Comparison of ENCODE assay signal across 23 cellular contexts in genomic region chr17:77133087-77133633, GRCh38. TPM values are rescaled to one million over a fixed set of nuclear protein-coding genes. Genes with fewer than 3 reads are reported as not detected.
DNase-seq lines count a peak whose midpoint lies in the region; ATAC-seq and TF ChIP-seq lines count a peak whose summit lies in the region.
"Had no signal": no experiment of that assay in that cellular context is flagged by ENCODE, and none has a peak within 500 bp of the region (broad histone marks: within the 10 kb centered on the region; RNA-seq: fewer than 3 reads in every experiment).

No MANE protein-coding gene starts in this region.

- H3K9me2 ChIP-seq in SK-N-SH (no peaks in the 10 kb centered on the region), PC-9 (ENCODE audit: insufficient read depth) (no peaks in the 10 kb centered on the region)

- H3K23ac ChIP-seq in neuronal stem cell (ENCODE audit: low read depth, low read length, poor library complexity), result no peak overlapping the region

- H3K4me2 ChIP-seq in SK-N-SH (peak overlapping the region; percentile 40; the same call in 1 of the 2 replicates), PC-9 (peak overlapping the region; percentile 49; the same call in 1 of the 2 replicates), mammary epithelial cell (ENCODE audit: insufficient read depth, low read depth, low read length) (peak overlapping the region; percentile 30), neuronal stem cell (ENCODE audit: insufficient read depth, low read length, poor library complexity, severe bottlenecking) (no peak overlapping the region)

- no peaks in the 10 kb centered on the region for H4K20me1 ChIP-seq in SK-N-SH (ENCODE audit: insufficient read depth)
- no peaks in the 10 kb centered on the region for H4K20me1 ChIP-seq in PC-9 (ENCODE audit: insufficient read depth)
- no peaks in the 10 kb centered on the region for H4K20me1 ChIP-seq in mammary epithelial cell (ENCODE audit: insufficient read depth, low read length)

- H3K79me1 ChIP-seq in neuronal stem cell (ENCODE audit: low read depth, low read length), result no peaks in the 10 kb centered on the region

- H3K27me3 ChIP-seq in SK-N-SH (ENCODE audit: insufficient read depth), result no peaks in the 10 kb centered on the region
- H3K27me3 ChIP-seq in PC-9 (ENCODE audit: insufficient read depth, low read depth), result no peaks in the 10 kb centered on the region
- no peaks in the 10 kb centered on the region for H3K27me3 ChIP-seq in mammary epithelial cell (ENCODE audit: insufficient read depth, low read length)
- no peaks in the 10 kb centered on the region for H3K27me3 ChIP-seq in neuronal stem cell (ENCODE audit: control insufficient read depth in 3 of 3, insufficient read depth in 3 of 3, low read depth in 1 of 3, low read length in 3 of 3)
- H3K27me3 ChIP-seq: body of pancreas had no signal

- H3K9ac ChIP-seq in SK-N-SH, result no peak overlapping the region
- H3K9ac ChIP-seq in mammary epithelial cell (ENCODE audit: insufficient read depth, low read length), result peak overlapping the region; percentile 58
- H3K9ac ChIP-seq in neuronal stem cell (ENCODE audit: low read depth, low read length, poor library complexity), result no peak overlapping the region

- peak overlapping the region; percentile 63 for H2AK5ac ChIP-seq in neuronal stem cell (ENCODE audit: low read depth, low read length)

- CTCF ChIA-PET in SK-N-SH (lab: Yijun Ruan, JAX) (interaction anchor here (0.8 to 1.7 kb wide), 4 partner anchors 45 to 75 kb away, joined by 3 to 4 read pairs (median 3); no protein-coding TSS in a partner anchor), PC-9 (lab: Charles Lee) (no interaction called here), mammary epithelial cell (lab: Charles Lee; ENCODE audit: low non-redundant PET) (no interaction called here)

- no peaks in the 10 kb centered on the region for H3K36me3 ChIP-seq in SK-N-SH (replicated peaks in 1 of 2; ENCODE audit: control insufficient read depth in 1 of 2, insufficient read depth in 2 of 2, low read length in 1 of 2)
- H3K36me3 ChIP-seq in PC-9 (ENCODE audit: low read depth), result no peaks in the 10 kb centered on the region
- H3K36me3 ChIP-seq in mammary epithelial cell (ENCODE audit: insufficient read depth, low read length), result no peaks in the 10 kb centered on the region
- no peaks in the 10 kb centered on the region for H3K36me3 ChIP-seq in neuronal stem cell (replicated peaks in 1 of 2; ENCODE audit: control insufficient read depth in 2 of 2, insufficient read depth in 2 of 2, low read length in 2 of 2)
- H3K36me3 ChIP-seq: thoracic aorta had no signal

- H2BK12ac ChIP-seq in neuronal stem cell (ENCODE audit: low read length), result no peak overlapping the region

- no peak for DNase-seq in SK-N-SH
- DNase-seq in PC-9, result no peak
- DNase-seq in mammary epithelial cell, result no peak
- DNase-seq in neuronal stem cell (ENCODE audit: low spot score), result no peak
- no peak for DNase-seq in DMS79 (lab: John Stamatoyannopoulos, UW)
- no peak for DNase-seq in stimulated activated CD4-positive, alpha-beta T cell treated with anti-CD3 and anti-CD28 coated beads, Interleukin-4, amount 100 ng/mL, for 1 hour
- no peak for DNase-seq in stimulated activated naive CD4-positive, alpha-beta T cell treated with Interleukin-2 at 50 U/mL for 16 hours (lab: John Stamatoyannopoulos, UW)
- DNase-seq: activated CD4-positive, alpha-beta T cell treated with anti-CD3 and anti-CD28 coated beads, Interleukin-2, amount 50 U/mL, for 48 hours; activated naive CD4-positive, alpha-beta T cell treated with anti-CD3 and anti-CD28 coated beads for 36 hours; body of pancreas; CD4-positive, CD25-positive, alpha-beta regulatory T cell; islet precursor cell; NCI-H2107; NCI-H345; retina; small intestine; stimulated activated naive CD8-positive, alpha-beta T cell treated with anti-CD3 and anti-CD28 coated beads, Interleukin-15, Interleukin-2, amounts not matched to agents 100 U/mL and 50 U/mL, for 24 hours; T-helper 1 cell had no signal

- H3K9me3 ChIP-seq in SK-N-SH (no peaks in the 10 kb centered on the region), PC-9 (ENCODE audit: insufficient read depth, low read depth) (no peaks in the 10 kb centered on the region), mammary epithelial cell (replicated peaks; ENCODE audit: insufficient read depth, low read length) (peaks cover 11% of the 10 kb centered on the region), neuronal stem cell (replicated peaks in 1 of 2; ENCODE audit: control insufficient read depth in 2 of 2, insufficient read depth in 1 of 2, low read depth in 1 of 2, low read length in 2 of 2) (peaks cover 3 to 12% of the 10 kb centered on the region in 2 donors)
- H3K9me3 ChIP-seq: body of pancreas, thoracic aorta had no signal

- BruUV-seq in PC-9 (replicated peaks; lab: Mats Ljungman, UMichigan) (no TSS peak), mammary epithelial cell (replicated peaks; lab: Mats Ljungman, UMichigan) (no TSS peak)

- H3K4me1 ChIP-seq in SK-N-SH (ENCODE audit: control insufficient read depth in 1 of 2, insufficient read depth in 2 of 2, low read depth in 1 of 2, low read length in 1 of 2) (peaks cover 13 to 15% of the 10 kb centered on the region in 2 experiments; a peak in 2 of 4 replicates), PC-9 (replicated peaks; ENCODE audit: insufficient read depth) (peaks cover 27% of the 10 kb centered on the region), mammary epithelial cell (ENCODE audit: insufficient read depth, low read length) (peaks cover 42% of the 10 kb centered on the region), neuronal stem cell (ENCODE audit: control insufficient read depth in 2 of 2, insufficient read depth in 1 of 2, low read depth in 1 of 2, low read length in 2 of 2) (peaks cover 10% of the 10 kb centered on the region in 2 donors)

- H2AFZ ChIP-seq in SK-N-SH (ENCODE audit: low read depth), result no peak overlapping the region
- H2AFZ ChIP-seq in PC-9, result no peak overlapping the region
- H2AFZ ChIP-seq in mammary epithelial cell (ENCODE audit: low read depth, low read length), result no peak overlapping the region
- H2AFZ ChIP-seq in neuronal stem cell (ENCODE audit: low read length), result no peak overlapping the region

- TF ChIP-seq CTCF in SK-N-SH (IDR thresholded peaks at IDR 0.05) (no peak), PC-9 (conservative IDR thresholded peaks at IDR 0.05) (no peak), mammary epithelial cell (conservative IDR thresholded peaks at IDR 0.05 in 1 of 2, IDR thresholded peaks at IDR 0.05 in 1 of 2; ENCODE audit: extremely low read depth in 1 of 2, insufficient read depth in 1 of 2, low read depth in 1 of 2, low read length in 2 of 2) (no peak)

- H3K14ac ChIP-seq in neuronal stem cell (ENCODE audit: low read length), result no peak overlapping the region

- H3K79me2 ChIP-seq in SK-N-SH (ENCODE audit: insufficient read depth) (no peaks in the 10 kb centered on the region), PC-9 (ENCODE audit: low read depth) (no peaks in the 10 kb centered on the region), mammary epithelial cell (ENCODE audit: insufficient read depth, low read length) (no peaks in the 10 kb centered on the region)

- H3K27ac ChIP-seq in SK-N-SH (ENCODE audit: low read depth in 2 of 2, low read length in 1 of 2) (0 out of 4 replicates have a peak overlapping the region, but pooled peaks of 1 of the 2 experiments have one; percentile 8), PC-9 (peak overlapping the region; percentile 67), mammary epithelial cell (ENCODE audit: insufficient read depth, low read depth, low read length) (peak overlapping the region; percentile 84), neuronal stem cell (replicated peaks; ENCODE audit: low read length) (no peak overlapping the region)
- H3K27ac ChIP-seq: 22Rv1, thoracic aorta had no signal

- intact Hi-C loops in PC-9 (cut with micrococcal nuclease; ENCODE audit: unreplicated experiment), result no loop called here
- intact Hi-C loops in mammary epithelial cell (cut with micrococcal nuclease), result no loop called here

- no peak overlapping the region for H3K4me3 ChIP-seq in SK-N-SH (ENCODE audit: low read depth in 2 of 2, low read length in 1 of 2)
- no peak overlapping the region for H3K4me3 ChIP-seq in PC-9
- no peak overlapping the region for H3K4me3 ChIP-seq in mammary epithelial cell (replicated peaks in 1 of 3; ENCODE audit: insufficient read depth in 1 of 3, low read depth in 2 of 3, low read length in 3 of 3)
- H3K4me3 ChIP-seq in neuronal stem cell (ENCODE audit: low read length in 2 of 2), result no peak overlapping the region
- H3K4me3 ChIP-seq: body of pancreas, lung, thoracic aorta had no signal

- H3F3A ChIP-seq in SK-N-SH (replicated peaks; ENCODE audit: insufficient read depth) (peaks cover 22% of the 10 kb centered on the region), PC-9 (ENCODE audit: insufficient read depth, low read depth) (peaks cover 26% of the 10 kb centered on the region; the same call in 1 of the 2 replicates)

- in situ Hi-C loops in mammary epithelial cell (cut with MboI; ENCODE audit: low sequenced_read_pairs in 2 of 2), result no loop called here

- TF ChIP-seq EP300 in SK-N-SH (IDR thresholded peaks at IDR 0.05; ENCODE audit: borderline replicate concordance in 1 of 2, low read depth in 1 of 2, low read length in 1 of 2), result no peak

- no peak overlapping the region for H2BK15ac ChIP-seq in neuronal stem cell (ENCODE audit: low read length)

- TF ChIP-seq RAD21 in SK-N-SH (IDR thresholded peaks at IDR 0.05; ENCODE audit: low read length), result no peak

- H3K4ac ChIP-seq in neuronal stem cell (ENCODE audit: low read length), result no peak overlapping the region

- H4K8ac ChIP-seq in neuronal stem cell (ENCODE audit: low read depth, low read length), result no peak overlapping the region

- 90% methylated on average over 15 of the region's 15 CpGs for WGBS in SK-N-SH (ENCODE audit: low lambda C conversion rate)
- 52% methylated on average over 15 of the region's 15 CpGs for WGBS in mammary epithelial cell (ENCODE audit: low coverage, missing lambda C conversion rate)
- WGBS in neuronal stem cell (ENCODE audit: extremely low coverage in 2 of 2, insufficient read length in 2 of 2, insufficient replicate concordance in 1 of 2), 2 donors, result no CpG with 5 or more reads among the region's 15 CpGs

- ATAC-seq in SK-N-SH treated with all-trans-retinoic acid at 6 μM for 48 hours, result no peak
- ATAC-seq: body of pancreas; natural killer cell treated with Interleukin-12 subunit alpha and Interleukin-12 subunit beta and Interleukin-15 and Interleukin-18, amount 100 ng/mL, for 72 hours; stimulated activated naive CD8-positive, alpha-beta T cell treated with anti-CD3 and anti-CD28 coated beads, Interleukin-15, Interleukin-2, amounts not matched to agents 100 U/mL and 50 U/mL, for 24 hours had no signal

- no peak overlapping the region for H2BK120ac ChIP-seq in neuronal stem cell (ENCODE audit: low read depth, low read length)

- no peak overlapping the region for H2BK5ac ChIP-seq in neuronal stem cell (ENCODE audit: low read length)

- POLR2A ChIA-PET in SK-N-SH (lab: Yijun Ruan, JAX) (no interaction called here), PC-9 (lab: Charles Lee; ENCODE audit: unreplicated experiment) (no interaction called here)

- H4K91ac ChIP-seq in neuronal stem cell (ENCODE audit: low read depth, low read length, poor library complexity), result no peak overlapping the region

- dilution Hi-C loops in mammary epithelial cell (cut with HindIII; ENCODE audit: low sequenced_read_pairs), result no loop called here

- no peak overlapping the region for H3K18ac ChIP-seq in neuronal stem cell (ENCODE audit: low read length)

RNA-seq across cellular contexts. Expression of gene SEC14L1, which starts 7.6 kb away (rescaled TPM):
- polyA plus RNA-seq in SK-N-SH (2012; rRNA removed) (45.1 and 62.4 TPM in 2 replicates), mammary epithelial cell (34.8 TPM)
- 54.4 and 58.5 TPM in 2 replicates for polyA plus RNA-seq in SK-N-SH (2012; cell fraction: cytosol; rRNA removed)
- 48.9 and 66.1 TPM in 2 replicates for polyA plus RNA-seq in SK-N-SH (2012; cell fraction: nucleus; rRNA removed)
- total RNA-seq in PC-9 (2021) (66.0 and 83.1 TPM in 2 replicates), mammary epithelial cell (10 to 100 TPM; 66.0 to 67.6 TPM)
- 53.9 TPM for polyA minus RNA-seq in mammary epithelial cell
- 103 TPM for polyA plus RNA-seq in neuronal stem cell (2013, experiment 1 of 2)
- 106 TPM for polyA plus RNA-seq in neuronal stem cell (2013, experiment 2 of 2)
